ENCODE assay signal across 23 cellular contexts in genomic region chr2:232865165-232865564, GRCh38. TPM values are rescaled to one million over a fixed set of nuclear protein-coding genes. Genes with fewer than 3 reads are reported as not detected.
DNase-seq lines count a peak whose midpoint lies in the region; ATAC-seq, FAIRE-seq and TF ChIP-seq lines count a peak whose summit lies in the region.
"Had no signal": no experiment of that assay in that cellular context is flagged by ENCODE, and none has a peak within 500 bp of the region (broad histone marks: within the 10 kb centered on the region; RNA-seq: fewer than 3 reads in every experiment).

No MANE protein-coding gene starts in this region.

- H3K9me3 Mint-ChIP-seq in type B pancreatic cell = no peaks in the 10 kb centered on the region
- H3K9me3 Mint-ChIP-seq in CD8-positive, alpha-beta memory T cell = no peaks in the 10 kb centered on the region
- H3K9me3 Mint-ChIP-seq: CD4-positive, alpha-beta T cell had no signal

- POLR2A ChIA-PET in HepG2 (lab: Yijun Ruan, JAX) = no interaction called here
- POLR2A ChIA-PET in CD8-positive, alpha-beta memory T cell (lab: Charles Lee) = no interaction called here

- H3K4me2 ChIP-seq in HepG2 (ENCODE audit: low read depth, low read length) = no peak overlapping the region
- H3K4me2 ChIP-seq: A549; BLaER1 treated with 17β-estradiol and CSF1 and Interleukin-3, amounts not matched to agents 10 nM and 100 nM had no signal

- CTCF ChIA-PET in HepG2 (lab: Yijun Ruan, JAX; ENCODE audit: low intra/inter-chr PET ratio, low total read pairs) = no interaction called here
- CTCF ChIA-PET in CD8-positive, alpha-beta memory T cell (lab: Charles Lee) = no interaction called here

- H3K27me3 ChIP-seq in HepG2 (ENCODE audit: control insufficient read depth in 1 of 2, insufficient read depth in 2 of 2, low read length in 2 of 2) (no peaks in the 10 kb centered on the region), right lobe of liver (no peaks in the 10 kb centered on the region)
- H3K27me3 ChIP-seq in CD8-positive, alpha-beta memory T cell (ENCODE audit: insufficient read depth, low read length, poor library complexity, severe bottlenecking) = no peaks in the 10 kb centered on the region
- H3K27me3 ChIP-seq: BLaER1 treated with 17β-estradiol and CSF1 and Interleukin-3, amounts not matched to agents 10 nM and 100 nM had no signal

- TF ChIP-seq POLR2A in HepG2 (IDR thresholded peaks at IDR 0.05; ENCODE audit: insufficient read depth in 1 of 2, low read depth in 2 of 2, low read length in 2 of 2) (no peak), right lobe of liver (IDR thresholded peaks at IDR 0.05) (no peak)

- no peak for ATAC-seq in HepG2
- ATAC-seq in right lobe of liver = no peak
- ATAC-seq in mucosa of descending colon = peak; percentile 60
- ATAC-seq: A549 had no signal

- in situ Hi-C loops in HepG2 (cut with HindIII; ENCODE audit: extremely low pct_ligation_motif_present, low pct_unique_long_range_greater_than_20kb) = no loop called here

- peaks cover 10% of the 10 kb centered on the region for H3K4me1 Mint-ChIP-seq in type B pancreatic cell (ENCODE audit: unreplicated experiment)
- H3K4me1 Mint-ChIP-seq in CD8-positive, alpha-beta memory T cell = peaks cover 0 to 2% (median 0%) of the 10 kb centered on the region in 3 donors
- H3K4me1 Mint-ChIP-seq: B cell had no signal

- TF ChIP-seq EP300 in HepG2 (IDR thresholded peaks at IDR 0.05; ENCODE audit: low read depth in 2 of 2, low read length in 2 of 2) (no peak), HepG2 (CRISPR knock-in tag; IDR thresholded peaks at IDR 0.05; ENCODE audit: borderline replicate concordance) (no peak)

- H3K4me3 Mint-ChIP-seq in type B pancreatic cell = no peak overlapping the region
- no peak overlapping the region for H3K4me3 Mint-ChIP-seq in CD8-positive, alpha-beta memory T cell
- H3K4me3 Mint-ChIP-seq: B cell; CD4-positive, alpha-beta T cell had no signal

- intact Hi-C loops in HepG2 (cut with micrococcal nuclease; ENCODE audit: unreplicated experiment) (no loop called here), right lobe of liver (cut with DNase I) (no loop called here), mucosa of descending colon (cut with DNase I, micrococcal nuclease) (no loop called here)

- no peak for TF ChIP-seq CTCF in HepG2 (CRISPR knock-in tag; IDR thresholded peaks at IDR 0.05)
- TF ChIP-seq CTCF in right lobe of liver (IDR thresholded peaks at IDR 0.05) = no peak
- TF ChIP-seq CTCF in mucosa of descending colon (IDR thresholded peaks at IDR 0.05) = no peak
- TF ChIP-seq CTCF in type B pancreatic cell (conservative IDR thresholded peaks at IDR 0.05) = no peak

- no peak for FAIRE-seq in HepG2 (lab: Jason Lieb, UNC)
- FAIRE-seq: A549, D721Med, G401.6, GM12891, GM19239 had no signal

- H3K9ac ChIP-seq in HepG2 (ENCODE audit: insufficient read depth, low read depth, low read length) = no peak overlapping the region
- H3K9ac ChIP-seq: BLaER1 treated with 17β-estradiol and CSF1 and Interleukin-3, amounts not matched to agents 10 nM and 100 nM had no signal

- H3K4me1 ChIP-seq in HepG2 (ENCODE audit: insufficient read depth, low read length) (peaks cover 56% of the 10 kb centered on the region), right lobe of liver (peaks cover 0 to 8% (median 3%) of the 10 kb centered on the region in 4 donors), mucosa of descending colon (ENCODE audit: low read depth) (peaks cover 2% of the 10 kb centered on the region)
- H3K4me1 ChIP-seq in CD8-positive, alpha-beta memory T cell (ENCODE audit: insufficient read depth, low read length) = no peaks in the 10 kb centered on the region
- H3K4me1 ChIP-seq: BLaER1 treated with 17β-estradiol and CSF1 and Interleukin-3, amounts not matched to agents 10 nM and 100 nM had no signal

- H3K27me3 Mint-ChIP-seq in type B pancreatic cell = no peaks in the 10 kb centered on the region
- H3K27me3 Mint-ChIP-seq in CD8-positive, alpha-beta memory T cell = peaks cover 0 to 1% of the 10 kb centered on the region in 2 donors
- H3K27me3 Mint-ChIP-seq: B cell; CD4-positive, alpha-beta T cell had no signal

- no peaks in the 10 kb centered on the region for H4K20me1 ChIP-seq in HepG2 (ENCODE audit: insufficient read depth, low read length)
- H4K20me1 ChIP-seq: BLaER1 treated with 17β-estradiol and CSF1 and Interleukin-3, amounts not matched to agents 10 nM and 100 nM had no signal

- H3K36me3 ChIP-seq in HepG2 (replicated peaks in 1 of 2; ENCODE audit: control insufficient read depth in 1 of 2, insufficient read depth in 2 of 2, low read length in 2 of 2) (0 out of 5 replicates have a peak, but pooled peaks cover 0 to 2% of the 10 kb centered on the region in 2 experiments), right lobe of liver (no peaks in the 10 kb centered on the region), mucosa of descending colon (ENCODE audit: low read depth) (no peaks in the 10 kb centered on the region)
- no peaks in the 10 kb centered on the region for H3K36me3 ChIP-seq in CD8-positive, alpha-beta memory T cell (ENCODE audit: insufficient read depth, low read length)

- H3K36me3 Mint-ChIP-seq in type B pancreatic cell = peaks cover 12% of the 10 kb centered on the region
- H3K36me3 Mint-ChIP-seq in CD8-positive, alpha-beta memory T cell = peaks cover 0 to 13% (median 11%) of the 10 kb centered on the region in 3 donors

- peak overlapping the region; percentile 95 for H3K27ac Mint-ChIP-seq in type B pancreatic cell
- no peak overlapping the region for H3K27ac Mint-ChIP-seq in CD8-positive, alpha-beta memory T cell
- H3K27ac Mint-ChIP-seq: B cell; CD4-positive, alpha-beta T cell had no signal

- no peak overlapping the region for H3K27ac ChIP-seq in HepG2 (ENCODE audit: extremely low read length, insufficient read depth, low read length)
- no peak overlapping the region for H3K27ac ChIP-seq in right lobe of liver
- no peak overlapping the region for H3K27ac ChIP-seq in CD8-positive, alpha-beta memory T cell (ENCODE audit: low read depth, low read length)
- H3K27ac ChIP-seq: 22Rv1; BLaER1 treated with 17β-estradiol and CSF1 and Interleukin-3, amounts not matched to agents 10 nM and 100 nM; C4-2B had no signal

- no peaks in the 10 kb centered on the region for H3K9me3 ChIP-seq in HepG2 (ENCODE audit: low read length)
- no peaks in the 10 kb centered on the region for H3K9me3 ChIP-seq in right lobe of liver
- H3K9me3 ChIP-seq in mucosa of descending colon = no peaks in the 10 kb centered on the region
- H3K9me3 ChIP-seq in CD8-positive, alpha-beta memory T cell (ENCODE audit: low read length) = no peaks in the 10 kb centered on the region
- H3K9me3 ChIP-seq: A549; BLaER1 treated with 17β-estradiol and CSF1 and Interleukin-3, amounts not matched to agents 10 nM and 100 nM; Caco-2 had no signal

- no peak overlapping the region for H2AFZ ChIP-seq in HepG2 (ENCODE audit: low read length)

- BruUV-seq in HepG2 (replicated peaks; lab: Mats Ljungman, UMichigan) = no TSS peak

- H3K4me3 ChIP-seq in HepG2 (replicated peaks in 1 of 3; ENCODE audit: insufficient read depth in 1 of 3, low read depth in 2 of 3, low read length in 3 of 3) (no peak overlapping the region), right lobe of liver (no peak overlapping the region), mucosa of descending colon (no peak overlapping the region)
- no peak overlapping the region for H3K4me3 ChIP-seq in CD8-positive, alpha-beta memory T cell (ENCODE audit: low read length)
- H3K4me3 ChIP-seq: A549; BLaER1 treated with 17β-estradiol and CSF1 and Interleukin-3, amounts not matched to agents 10 nM and 100 nM had no signal

- DNase-seq in HepG2 (ENCODE audit: low spot score) (no peak), right lobe of liver (no peak), NCI-H69 (lab: John Stamatoyannopoulos, UW) (peak; percentile 2), mucosa of descending colon (no peak), type B pancreatic cell (ENCODE audit: extremely low spot score, unreplicated experiment) (no peak), T1000 (lab: John Stamatoyannopoulos, UW) (no peak)
- DNase-seq in activated CD4-positive, alpha-beta T cell treated with anti-CD3 and anti-CD28 coated beads, Interleukin-2, amount 50 U/mL, for 4 hours = no peak
- no peak for DNase-seq in CD8-positive, alpha-beta memory T cell
- DNase-seq: AML-193; Caco-2; Calu3; CD4-positive, alpha-beta T cell; DMS79 treated with DMSO at 0.1 percent for 48 hours; GF-D8 had no signal

- peaks cover under 1% of the 10 kb centered on the region for H3K79me2 ChIP-seq in HepG2 (ENCODE audit: insufficient read depth, low read length)

- no peak for TF ChIP-seq RAD21 in HepG2 (CRISPR knock-in tag; IDR thresholded peaks at IDR 0.05)

- 100% methylated on average over 1 of the region's 1 CpG for WGBS in HepG2 (ENCODE audit: low lambda C conversion rate)
- 78% methylated on average over 1 of the region's 1 CpG for WGBS in right lobe of liver (ENCODE audit: insufficient coverage, low coverage, low lambda C conversion rate, missing lambda C conversion rate)

RNA-seq across cellular contexts. Expression of gene SNORC, which starts 4.9 kb away (rescaled TPM):
- total RNA-seq in HepG2 (2016; rRNA removed; fragmentation: Illumina TruSeq; extraction: Trizol) = 48.5 and 86.1 TPM in 2 replicates
- 64.6 and 82.7 TPM in 2 replicates for total RNA-seq in HepG2 (2016; cell fraction: cytosol; rRNA removed; fragmentation: Illumina TruSeq; extraction: Trizol; ENCODE audit: low read depth)
- 52.1 and 76.7 TPM in 2 replicates for total RNA-seq in HepG2 (2016; cell fraction: insoluble cytoplasmic fraction; rRNA removed; fragmentation: Illumina TruSeq; extraction: Trizol)
- total RNA-seq in HepG2 (2016; cell fraction: membrane; rRNA removed; fragmentation: Illumina TruSeq; extraction: Trizol) = 71.1 and 75.3 TPM in 2 replicates
- total RNA-seq in HepG2 (2016; cell fraction: nucleus; rRNA removed; fragmentation: Illumina TruSeq; extraction: Trizol) = 47.7 and 55.5 TPM in 2 replicates
- polyA plus RNA-seq in HepG2 (2011; rRNA removed) = 59.1 and 62.9 TPM in 2 replicates
- 45.6 and 94.4 TPM in 2 replicates for polyA plus RNA-seq in HepG2 (2011; cell fraction: cytosol; rRNA removed)
- 87.4 and 124 TPM in 2 replicates for polyA plus RNA-seq in HepG2 (2011; cell fraction: nucleus; rRNA removed)
- polyA plus RNA-seq in HepG2 (2012) = 42.0 and 51.4 TPM in 2 replicates
- polyA plus RNA-seq in HepG2 (2016; cell fraction: cytosol; fragmentation: Illumina TruSeq; extraction: Trizol; ENCODE audit: low read depth) = 125 and 134 TPM in 2 replicates
- polyA plus RNA-seq in HepG2 (2016; cell fraction: insoluble cytoplasmic fraction; fragmentation: Illumina TruSeq; extraction: Trizol; ENCODE audit: low read depth) = 60.9 and 75.2 TPM in 2 replicates
- 102 and 104 TPM in 2 replicates for polyA plus RNA-seq in HepG2 (2016; cell fraction: membrane; fragmentation: Illumina TruSeq; extraction: Trizol; ENCODE audit: low read depth)
- 136 and 150 TPM in 2 replicates for polyA plus RNA-seq in HepG2 (2016; cell fraction: nucleus; fragmentation: Illumina TruSeq; extraction: Trizol; ENCODE audit: insufficient read depth, low read depth)
- polyA minus RNA-seq in HepG2 (2011; rRNA and poly(A)+ RNA removed; ENCODE audit: low replicate concordance) = 5.3 and 89.5 TPM in 2 replicates
- 57.5 and 73.7 TPM in 2 replicates for polyA minus RNA-seq in HepG2 (2011; cell fraction: cytosol; rRNA and poly(A)+ RNA removed)
- polyA minus RNA-seq in HepG2 (2011; cell fraction: nucleus; rRNA and poly(A)+ RNA removed) = 27.3 and 30.6 TPM in 2 replicates
- total RNA-seq in right lobe of liver = 10 to 100 TPM in 3 of 6 experiments, 1 to 10 TPM in 3; 2.0 to 14.5 (median 9.1) TPM
- 10 to 100 TPM; 13.3 to 48.1 (median 31.5) TPM for total RNA-seq in mucosa of descending colon
- total RNA-seq in type B pancreatic cell (ENCODE audit: low replicate concordance) = 7.1 and 28.9 TPM in 2 replicates
- 1 to 10 TPM; 1.5 to 2.5 TPM for total RNA-seq in CD8-positive, alpha-beta memory T cell
- not detected for polyA plus RNA-seq in CD8-positive, alpha-beta memory T cell
